In genomic region chr3:99645277-99646106, GRCh38 we compare ENCODE assay signal across 8 cellular contexts.
DNase-seq lines count a peak whose midpoint lies in the region; TF ChIP-seq lines count a peak whose summit lies in the region.

No MANE protein-coding gene starts in this region.

- H3K79me2 ChIP-seq in KMS-11 (ENCODE audit: insufficient read depth, low read depth): no peaks in the 10 kb centered on the region

- peak; percentile 93 for TF ChIP-seq CTCF in KMS-11 (conservative IDR thresholded peaks at IDR 0.05; ENCODE audit: low read depth, low read length)
- peak; percentile 62 for TF ChIP-seq CTCF in coronary artery (IDR thresholded peaks at IDR 0.05)
- TF ChIP-seq CTCF in nephron (IDR thresholded peaks at IDR 0.05; ENCODE audit: unreplicated experiment in 3 of 3): peak; percentile 35 to 60 (median 39)

- peak; percentile 9 for DNase-seq in COR-L47 (lab: John Stamatoyannopoulos, UW)
- DNase-seq in coronary artery (ENCODE audit: low spot score): no peak
- DNase-seq in stimulated activated CD4-positive, alpha-beta T cell treated with anti-CD3 and anti-CD28 coated beads, Interleukin-2, amount 100 ng/mL, for 24 hours: no peak
- DNase-seq in activated gamma-delta T cell treated with Interleukin-2 at 50 U/mL for 16 hours: no peak
- no peak for DNase-seq in activated CD8-positive, alpha-beta memory T cell treated with anti-CD3 and anti-CD28 coated beads, Interleukin-2, amount 50 U/mL, for 4 hours
- no peak for DNase-seq in Ammon's horn (ENCODE audit: low spot score)

- no peaks in the 10 kb centered on the region for H4K20me1 ChIP-seq in KMS-11 (ENCODE audit: insufficient read depth)

- H3K27me3 ChIP-seq in KMS-11 (ENCODE audit: insufficient read depth, low read depth): no peaks in the 10 kb centered on the region

- H3K9me3 Mint-ChIP-seq in nephron: no peaks in the 10 kb centered on the region

- no peaks in the 10 kb centered on the region for H3K36me3 ChIP-seq in KMS-11 (ENCODE audit: insufficient read depth)

- H3K4me3 ChIP-seq in KMS-11 (IDR thresholded peaks at IDR 0.05; ENCODE audit: insufficient read depth, low read depth, low read length): no peak overlapping the region
- peak overlapping the region; percentile 40 for H3K4me3 ChIP-seq in coronary artery

- H3K9ac ChIP-seq in KMS-11: no peak overlapping the region

- H3K36me3 Mint-ChIP-seq in nephron (ENCODE audit: low read depth): no peaks in the 10 kb centered on the region

- H3K4me3 Mint-ChIP-seq in nephron: no peak overlapping the region

- H3K27me3 Mint-ChIP-seq in nephron (ENCODE audit: low read depth): peaks cover 26% of the 10 kb centered on the region

- H3K4me1 ChIP-seq in KMS-11 (ENCODE audit: low read depth, poor library complexity, severe bottlenecking): peaks cover 61% of the 10 kb centered on the region

- no peak overlapping the region for H3K4me2 ChIP-seq in KMS-11

- no peak overlapping the region for H3K27ac ChIP-seq in KMS-11
- peak overlapping the region; percentile 73 to 83 for H3K27ac ChIP-seq in coronary artery

- H3K4me1 Mint-ChIP-seq in nephron: peaks cover 33% of the 10 kb centered on the region

- no peak overlapping the region for H2AFZ ChIP-seq in KMS-11 (ENCODE audit: low read depth)

- H3K27ac Mint-ChIP-seq in nephron: peak overlapping the region; percentile 26 to 63 (median 26)

Comparison
In these comparisons a context has a peak if more than half of its experiments do, and no peak if none do; other contexts are left out.
1. CTCF ChIP-seq: peak in every context shown above with its lines; median percentile 93 in KMS-11; 62 in coronary artery; 39 in nephron.